In the genomic region with DNA sequence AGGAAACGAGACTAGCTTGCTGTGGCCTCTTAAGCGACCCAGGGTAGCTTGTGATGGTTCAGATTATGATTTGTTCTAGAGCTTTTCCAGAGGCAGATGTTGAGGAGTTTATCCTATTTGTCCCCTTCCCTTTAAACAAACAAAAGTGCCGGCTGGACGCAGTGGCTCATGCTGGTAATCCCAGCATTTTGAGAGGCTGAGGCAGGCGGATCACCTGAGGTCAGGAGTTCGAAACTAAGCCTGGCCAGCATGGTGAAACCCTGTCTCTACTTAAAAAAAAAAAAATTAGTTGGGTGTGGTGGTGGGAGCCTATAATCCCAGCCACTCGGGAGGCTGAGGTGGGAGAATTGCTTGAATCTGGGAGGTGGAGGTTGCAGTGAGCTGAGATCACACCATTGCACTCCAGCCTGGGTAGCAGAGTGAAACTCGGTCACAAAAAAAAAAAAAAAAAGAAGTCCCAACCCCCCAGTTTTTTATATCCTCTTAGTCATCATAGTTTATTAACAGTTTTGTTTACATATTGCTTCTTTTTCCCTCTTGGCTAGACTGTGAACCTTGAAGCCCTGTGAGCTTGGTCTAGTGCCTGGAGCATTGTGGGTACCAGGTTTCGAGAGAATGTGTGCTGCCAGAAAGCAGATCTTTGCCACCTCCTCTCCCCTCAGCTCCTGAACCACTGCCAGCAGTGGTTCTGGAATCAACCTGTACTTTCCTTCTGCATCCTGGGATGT, we compare ENCODE assay signal across 1 cellular context.
TF ChIP-seq lines count a peak whose summit lies in the region.

No MANE protein-coding gene starts in this region.

TF ChIP-seq in WTC11, 78 proteins besides CTCF, POLR2A, EP300 and RAD21 (continued from another document):
- TF ChIP-seq ESRRA (CRISPR knock-in tag; IDR thresholded peaks at IDR 0.05; ENCODE audit: borderline replicate concordance) (no peak), RORB (CRISPR knock-in tag; IDR thresholded peaks at IDR 0.05) (no peak)
- TF ChIP-seq, protein P1, sequence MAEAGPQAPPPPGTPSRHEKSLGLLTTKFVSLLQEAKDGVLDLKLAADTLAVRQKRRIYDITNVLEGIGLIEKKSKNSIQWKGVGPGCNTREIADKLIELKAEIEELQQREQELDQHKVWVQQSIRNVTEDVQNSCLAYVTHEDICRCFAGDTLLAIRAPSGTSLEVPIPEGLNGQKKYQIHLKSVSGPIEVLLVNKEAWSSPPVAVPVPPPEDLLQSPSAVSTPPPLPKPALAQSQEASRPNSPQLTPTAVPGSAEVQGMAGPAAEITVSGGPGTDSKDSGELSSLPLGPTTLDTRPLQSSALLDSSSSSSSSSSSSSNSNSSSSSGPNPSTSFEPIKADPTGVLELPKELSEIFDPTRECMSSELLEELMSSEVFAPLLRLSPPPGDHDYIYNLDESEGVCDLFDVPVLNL (CRISPR knock-in tag; IDR thresholded peaks at IDR 0.05; ENCODE audit: borderline replicate concordance, low read depth), result no peak
- TF ChIP-seq, protein P2, sequence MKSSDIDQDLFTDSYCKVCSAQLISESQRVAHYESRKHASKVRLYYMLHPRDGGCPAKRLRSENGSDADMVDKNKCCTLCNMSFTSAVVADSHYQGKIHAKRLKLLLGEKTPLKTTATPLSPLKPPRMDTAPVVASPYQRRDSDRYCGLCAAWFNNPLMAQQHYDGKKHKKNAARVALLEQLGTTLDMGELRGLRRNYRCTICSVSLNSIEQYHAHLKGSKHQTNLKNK (CRISPR knock-in tag; IDR thresholded peaks at IDR 0.05), result no peak
